8 cellular contexts compared by ENCODE assay signal in genomic region chr12:121795029-121795977, GRCh38. TPM values are rescaled to one million over a fixed set of nuclear protein-coding genes. Genes with fewer than 3 reads are reported as not detected.
A peak's percentile ranks its signal among the peaks of the same experiment; 100 is the strongest.
DNase-seq lines count a peak whose midpoint lies in the region; ATAC-seq and TF ChIP-seq lines count a peak whose summit lies in the region.

No MANE protein-coding gene starts in this region.

- intact Hi-C loops in activated naive CD4-positive, alpha-beta T cell treated with anti-CD3 and anti-CD28 coated beads for 36 hours (cut with micrococcal nuclease) = loop anchor here (10.0 kb wide), 1 partner anchor 929 kb away; no protein-coding TSS in a partner anchor
- intact Hi-C loops in transverse colon (cut with DNase I; ENCODE audit: low total_unique reads) = loop anchor here (2.0 kb wide), 2 partner anchors 17 to 93 kb away; partner anchors contain the start of gene PSMD9

- CTCF ChIA-PET in activated naive CD4-positive, alpha-beta T cell treated with anti-CD3 and anti-CD28 coated beads for 36 hours (lab: Charles Lee) = interaction anchor here (0.5 to 10.3 kb wide), 37 partner anchors 12 to 424 kb away, joined by 3 to 494 read pairs (median 5); partner anchors contain the start of genes CFAP251, PSMD9, SETD1B and TMEM120B

- H3K4me1 ChIP-seq in RWPE2 (ENCODE audit: insufficient read depth, poor library complexity, severe bottlenecking) (peaks cover 36% of the 10 kb centered on the region), gastroesophageal sphincter (peaks cover 6 to 83% (median 54%) of the 10 kb centered on the region in 3 donors), transverse colon (peaks cover 49 to 88% (median 71%) of the 10 kb centered on the region in 4 donors)

- 11 to 43% methylated on average over 3 of the region's 15 CpGs for WGBS in gastroesophageal sphincter (ENCODE audit: low coverage in 1 of 2), 2 donors
- WGBS in transverse colon (ENCODE audit: low coverage in 1 of 2), 2 donors = 33 to 100% methylated on average over 2 to 14 of the region's 15 CpGs

- in situ Hi-C loops in KBM-7 (cut with MboI; ENCODE audit: low pct_unique_long_range_greater_than_20kb, low sequenced_read_pairs) (no loop called here), transverse colon (cut with MboI; ENCODE audit: low pct_ligation_motif_present in 1 of 4, low pct_unique_long_range_greater_than_20kb in 1 of 4, low sequenced_read_pairs in 3 of 4) (loop anchor here in 3 of 4 donors (10.0 kb wide), 2 partner anchors 89 to 101 kb away; partner anchors contain the start of gene PSMD9 (in 1 of the 3))

- peaks cover 15% of the 10 kb centered on the region for H3K36me3 Mint-ChIP-seq in activated naive CD4-positive, alpha-beta T cell treated with anti-CD3 and anti-CD28 coated beads for 36 hours (ENCODE audit: low read depth)

- no peaks in the 10 kb centered on the region for H3K9me3 ChIP-seq in RWPE2 (ENCODE audit: severe bottlenecking)
- no peaks in the 10 kb centered on the region for H3K9me3 ChIP-seq in gastroesophageal sphincter
- no peaks in the 10 kb centered on the region for H3K9me3 ChIP-seq in transverse colon

- H3K27ac ChIP-seq in RWPE2 (ENCODE audit: poor library complexity, severe bottlenecking) (peak overlapping the region; percentile 100), gastroesophageal sphincter (peak overlapping the region in 3 of 4 donors; percentile 100), transverse colon (peak overlapping the region; percentile 100)

- H3K4me3 Mint-ChIP-seq in activated naive CD4-positive, alpha-beta T cell treated with anti-CD3 and anti-CD28 coated beads for 36 hours = peak overlapping the region; percentile 83

- peak; percentile 20 for ATAC-seq in RWPE2 (ENCODE audit: low read depth)
- ATAC-seq in gastroesophageal sphincter = peak; percentile 32
- no peak for ATAC-seq in HG03460 (IDR thresholded peaks at IDR 0.05; ENCODE audit: unreplicated experiment)

- no peaks in the 10 kb centered on the region for H3K9me3 Mint-ChIP-seq in activated naive CD4-positive, alpha-beta T cell treated with anti-CD3 and anti-CD28 coated beads for 36 hours

- H3K4me1 Mint-ChIP-seq in activated naive CD4-positive, alpha-beta T cell treated with anti-CD3 and anti-CD28 coated beads for 36 hours (ENCODE audit: low read depth) = peaks cover 58% of the 10 kb centered on the region

- H3K36me3 ChIP-seq in GM06990 (ENCODE audit: control insufficient read depth, insufficient read depth, low read length) (peaks cover 28% of the 10 kb centered on the region), RWPE2 (ENCODE audit: low read depth) (peaks cover 10% of the 10 kb centered on the region; the same call in 1 of the 2 replicates), gastroesophageal sphincter (peaks cover 0 to 13% of the 10 kb centered on the region in 2 donors), transverse colon (no peaks in the 10 kb centered on the region)

- TF ChIP-seq POLR2A in gastroesophageal sphincter (IDR thresholded peaks at IDR 0.05) (no peak), transverse colon (IDR thresholded peaks at IDR 0.05) (no peak)

- H3K27me3 Mint-ChIP-seq in activated naive CD4-positive, alpha-beta T cell treated with anti-CD3 and anti-CD28 coated beads for 36 hours (ENCODE audit: low read depth) = no peaks in the 10 kb centered on the region

- peak overlapping the region; percentile 92 for H3K27ac Mint-ChIP-seq in activated naive CD4-positive, alpha-beta T cell treated with anti-CD3 and anti-CD28 coated beads for 36 hours

- DNase-seq in GM06990 (ENCODE audit: extremely low read depth, insufficient read length) (peak; percentile 80), KBM-7 (peak; percentile 91), RWPE2 (ENCODE audit: low spot score) (peak; percentile 70), nucleus accumbens (lab: John Stamatoyannopoulos, UW) (peak in 52 of 56 donors; percentile 26 to 93 (median 75)), transverse colon (peak; percentile 94)
- DNase-seq in activated naive CD4-positive, alpha-beta T cell treated with anti-CD3 and anti-CD28 coated beads for 36 hours = peak; percentile 91

- peak; percentile 93 for TF ChIP-seq CTCF in GM06990 (IDR thresholded peaks at IDR 0.05; ENCODE audit: insufficient read depth, low read length, poor library complexity, severe bottlenecking)
- peak; percentile 76 for TF ChIP-seq CTCF in RWPE2 (IDR thresholded peaks at IDR 0.05; ENCODE audit: poor library complexity, severe bottlenecking)
- TF ChIP-seq CTCF in gastroesophageal sphincter (IDR thresholded peaks at IDR 0.05) = peak in 3 of 4 experiments; percentile 95 to 99 (median 98)
- TF ChIP-seq CTCF in transverse colon (IDR thresholded peaks at IDR 0.05) = peak; percentile 91 to 98 (median 97)

- no peak overlapping the region for H3K4me3 ChIP-seq in GM06990 (replicated peaks; ENCODE audit: low read depth, low read length)
- no peak overlapping the region for H3K4me3 ChIP-seq in RWPE2 (ENCODE audit: severe bottlenecking)
- peak overlapping the region in 1 of 2 donors; percentile 60 for H3K4me3 ChIP-seq in gastroesophageal sphincter
- H3K4me3 ChIP-seq in transverse colon = peak overlapping the region in 1 of 4 donors; percentile 33

- TF ChIP-seq EP300 in gastroesophageal sphincter (IDR thresholded peaks at IDR 0.05) (no peak), transverse colon (IDR thresholded peaks at IDR 0.05; ENCODE audit: low read depth) (no peak)

- no peaks in the 10 kb centered on the region for H3K27me3 ChIP-seq in GM06990 (replicated peaks; ENCODE audit: control insufficient read depth, insufficient read depth, low read length)
- no peaks in the 10 kb centered on the region for H3K27me3 ChIP-seq in RWPE2 (ENCODE audit: insufficient read depth, poor library complexity, severe bottlenecking)
- H3K27me3 ChIP-seq in gastroesophageal sphincter = no peaks in the 10 kb centered on the region
- H3K27me3 ChIP-seq in transverse colon = no peaks in the 10 kb centered on the region

RNA-seq across cellular contexts. Expression of gene RHOF, which starts 1.8 kb away (rescaled TPM):
- total RNA-seq in activated naive CD4-positive, alpha-beta T cell treated with anti-CD3 and anti-CD28 coated beads for 36 hours = 10 to 100 TPM; 64.4 to 67.5 TPM
- total RNA-seq in gastroesophageal sphincter = 10 to 100 TPM in 3 of 4 donors, 1 to 10 TPM in 1; 9.4 to 15.7 (median 12.1) TPM
- 100 to 1,000 TPM in 3 of 4 donors, 10 to 100 TPM in 1; 14.9 to 251 (median 150) TPM for total RNA-seq in transverse colon

RNA-seq across cellular contexts. Expression of gene SETD1B, which starts 8.5 kb away (rescaled TPM):
- 1 to 10 TPM; 8.2 to 8.3 TPM for total RNA-seq in activated naive CD4-positive, alpha-beta T cell treated with anti-CD3 and anti-CD28 coated beads for 36 hours
- 10 to 100 TPM in 3 of 4 donors, 1 to 10 TPM in 1; 9.6 to 25.1 (median 20.3) TPM for total RNA-seq in gastroesophageal sphincter
- total RNA-seq in transverse colon = 10 to 100 TPM; 13.4 to 39.6 (median 15.2) TPM
